1 cellular context compared by ENCODE assay signal in the genomic region with DNA sequence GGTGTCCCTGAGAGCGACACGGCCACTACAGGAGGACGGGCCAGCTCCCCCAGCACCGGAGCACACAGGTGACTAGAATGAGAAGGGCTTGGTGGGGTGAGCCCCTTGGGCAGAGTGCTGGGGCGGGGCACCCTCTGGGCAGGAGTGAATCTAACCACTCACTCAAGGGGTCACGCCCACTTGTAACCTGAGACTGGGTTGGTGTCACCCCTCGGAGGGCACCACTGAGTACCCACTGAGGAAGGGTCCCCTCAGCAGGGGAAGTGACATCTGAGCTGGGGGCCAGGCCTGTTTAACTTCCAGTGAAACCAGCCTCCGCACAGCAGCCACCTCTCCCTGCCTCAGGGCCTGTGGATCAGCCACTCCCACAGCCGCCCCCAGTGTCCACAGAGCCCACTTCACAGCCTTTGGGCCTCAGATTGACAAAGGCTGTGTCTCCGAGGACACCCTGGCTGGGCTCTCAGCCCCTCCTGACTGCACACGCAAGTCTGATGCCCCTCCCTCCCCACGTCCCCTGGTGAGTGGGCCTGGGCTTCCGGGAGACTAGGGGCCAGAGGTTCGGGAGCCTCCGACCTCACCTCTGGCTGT.
A peak's percentile ranks its signal among the peaks of the same experiment; 100 is the strongest.
TF ChIP-seq lines count a peak whose summit lies in the region.

No MANE protein-coding gene starts in this region.

TF ChIP-seq in K562, 482 proteins besides CTCF, POLR2A, EP300 and RAD21:
- TF ChIP-seq LARP7 (IDR thresholded peaks at IDR 0.05): no peak
- TF ChIP-seq RBFOX2 (IDR thresholded peaks at IDR 0.05; ENCODE audit: low read depth, low read length): peak; percentile 36; the same call in 1 of the 2 replicates
TF ChIP-seq in K562: peak in this region for 1.
